Comparison of ENCODE assay signal across 12 cellular contexts in genomic region chr18:8366656-8367055, GRCh38.
A peak's percentile ranks its signal among the peaks of the same experiment; 100 is the strongest.
DNase-seq lines count a peak whose midpoint lies in the region; ATAC-seq and TF ChIP-seq lines count a peak whose summit lies in the region.
"Had no signal": no experiment of that assay in that cellular context is flagged by ENCODE, and none has a peak within 500 bp of the region (broad histone marks: within the 10 kb centered on the region; RNA-seq: fewer than 3 reads in every experiment).

No MANE protein-coding gene starts in this region.

- H3K27ac Mint-ChIP-seq in activated T-cell treated with anti-CD3 and anti-CD28 coated beads, Interleukin-2, amount 50 U/mL, for 24 hours: no peak overlapping the region

- peak in 2 of 7 experiments; percentile 18 to 25 for TF ChIP-seq CTCF in body of pancreas (IDR thresholded peaks at IDR 0.05)
- no peak for TF ChIP-seq CTCF in mucosa of descending colon (IDR thresholded peaks at IDR 0.05)
- no peak for TF ChIP-seq CTCF in upper lobe of right lung (IDR thresholded peaks at IDR 0.05)

- intact Hi-C loops in body of pancreas (cut with DNase I) (no loop called here), mucosa of descending colon (cut with DNase I, micrococcal nuclease) (no loop called here), upper lobe of right lung (cut with DNase I) (no loop called here)

- DNase-seq in activated T-cell treated with anti-CD3 and anti-CD28 coated beads, Interleukin-2, amount 50 U/mL, for 4 hours: no peak
- DNase-seq in activated T-cell treated with anti-CD3 and anti-CD28 coated beads, Interleukin-2, amount 50 U/mL, for 24 hours: no peak
- DNase-seq in body of pancreas: peak in 3 of 4 donors; percentile 8 to 42 (median 29)
- DNase-seq in mucosa of descending colon: no peak
- DNase-seq in upper lobe of right lung: no peak
- DNase-seq in NCI-H446 (lab: John Stamatoyannopoulos, UW): no peak
- no peak for DNase-seq in activated CD8-positive, alpha-beta memory T cell treated with anti-CD3 and anti-CD28 coated beads for 24 hours
- DNase-seq: activated CD4-positive, CD25-positive, alpha-beta regulatory T cell treated with anti-CD3 and anti-CD28 coated beads, Interleukin-2, amount 50 U/mL, for 72 hours; effector CD8-positive, alpha-beta T cell had no signal

- H3K4me1 ChIP-seq in body of pancreas: peaks cover 17% of the 10 kb centered on the region
- no peaks in the 10 kb centered on the region for H3K4me1 ChIP-seq in mucosa of descending colon (ENCODE audit: low read depth)
- H3K4me1 ChIP-seq in upper lobe of right lung: peaks cover 7% of the 10 kb centered on the region

- no peak for TF ChIP-seq POLR2A in body of pancreas (IDR thresholded peaks at IDR 0.05)

- no peak for ATAC-seq in activated T-cell treated with anti-CD3 and anti-CD28 coated beads, Interleukin-2, amount 50 U/mL, for 4 hours
- ATAC-seq in body of pancreas (no peak), mucosa of descending colon (peak; percentile 22), upper lobe of right lung (no peak), GM21447 (IDR thresholded peaks at IDR 0.05; ENCODE audit: unreplicated experiment) (no peak)
- ATAC-seq: gastroesophageal sphincter had no signal

- no peaks in the 10 kb centered on the region for H3K27me3 ChIP-seq in body of pancreas
- no peaks in the 10 kb centered on the region for H3K27me3 ChIP-seq in upper lobe of right lung
- H3K27me3 ChIP-seq: gastroesophageal sphincter had no signal

- no peak overlapping the region for H3K27ac ChIP-seq in body of pancreas
- H3K27ac ChIP-seq in upper lobe of right lung: no peak overlapping the region
- H3K27ac ChIP-seq: gastroesophageal sphincter had no signal

- WGBS in body of pancreas, 2 donors: 66 to 69% methylated on average over 10 to 16 of the region's 16 CpGs

- H3K4me3 ChIP-seq in body of pancreas (no peak overlapping the region), mucosa of descending colon (no peak overlapping the region), upper lobe of right lung (peak overlapping the region; percentile 40)
- H3K4me3 ChIP-seq: K562 had no signal

- H3K4me3 Mint-ChIP-seq in activated T-cell treated with anti-CD3 and anti-CD28 coated beads, Interleukin-2, amount 50 U/mL, for 4 hours: peak overlapping the region; percentile 14
- no peak overlapping the region for H3K4me3 Mint-ChIP-seq in activated T-cell treated with anti-CD3 and anti-CD28 coated beads, Interleukin-2, amount 50 U/mL, for 24 hours

- no peaks in the 10 kb centered on the region for H3K9me3 Mint-ChIP-seq in activated T-cell treated with anti-CD3 and anti-CD28 coated beads, Interleukin-2, amount 50 U/mL, for 4 hours
- H3K9me3 Mint-ChIP-seq in activated T-cell treated with anti-CD3 and anti-CD28 coated beads, Interleukin-2, amount 50 U/mL, for 24 hours: no peaks in the 10 kb centered on the region

- no peaks in the 10 kb centered on the region for H3K9me3 ChIP-seq in body of pancreas
- no peaks in the 10 kb centered on the region for H3K9me3 ChIP-seq in mucosa of descending colon
- H3K9me3 ChIP-seq in upper lobe of right lung: no peaks in the 10 kb centered on the region
- H3K9me3 ChIP-seq: gastroesophageal sphincter had no signal

- no peaks in the 10 kb centered on the region for H3K4me1 Mint-ChIP-seq in activated T-cell treated with anti-CD3 and anti-CD28 coated beads, Interleukin-2, amount 50 U/mL, for 4 hours (ENCODE audit: low read depth)
- peaks cover 3% of the 10 kb centered on the region for H3K4me1 Mint-ChIP-seq in activated T-cell treated with anti-CD3 and anti-CD28 coated beads, Interleukin-2, amount 50 U/mL, for 24 hours (ENCODE audit: low read depth)

- no peaks in the 10 kb centered on the region for H3K36me3 Mint-ChIP-seq in activated T-cell treated with anti-CD3 and anti-CD28 coated beads, Interleukin-2, amount 50 U/mL, for 4 hours (ENCODE audit: insufficient read depth)
- H3K36me3 Mint-ChIP-seq in activated T-cell treated with anti-CD3 and anti-CD28 coated beads, Interleukin-2, amount 50 U/mL, for 24 hours (ENCODE audit: low read depth): no peaks in the 10 kb centered on the region

- peaks cover 22% of the 10 kb centered on the region for H3K27me3 Mint-ChIP-seq in activated T-cell treated with anti-CD3 and anti-CD28 coated beads, Interleukin-2, amount 50 U/mL, for 4 hours (ENCODE audit: low read depth)
- peaks cover 37% of the 10 kb centered on the region for H3K27me3 Mint-ChIP-seq in activated T-cell treated with anti-CD3 and anti-CD28 coated beads, Interleukin-2, amount 50 U/mL, for 24 hours

- H3K36me3 ChIP-seq in body of pancreas (replicated peaks in 1 of 2; ENCODE audit: insufficient read depth in 1 of 2, low read depth in 2 of 2) (no peaks in the 10 kb centered on the region), mucosa of descending colon (ENCODE audit: low read depth) (no peaks in the 10 kb centered on the region), upper lobe of right lung (no peaks in the 10 kb centered on the region)

Comparison
In these comparisons a context has a peak if more than half of its experiments do, and no peak if none do; other contexts are left out.
1. DNase-seq: peak in body of pancreas (3 of 4); none in activated T-cell treated with anti-CD3 and anti-CD28 coated beads, Interleukin-2, amount 50 U/mL, for 4 hours (single experiment), activated T-cell treated with anti-CD3 and anti-CD28 coated beads, Interleukin-2, amount 50 U/mL, for 24 hours (single experiment), mucosa of descending colon (0 of 3), upper lobe of right lung (single experiment), NCI-H446 (0 of 2) and activated CD8-positive, alpha-beta memory T cell treated with anti-CD3 and anti-CD28 coated beads for 24 hours (single experiment).